2 cellular contexts compared by ENCODE assay signal in the genomic region with DNA sequence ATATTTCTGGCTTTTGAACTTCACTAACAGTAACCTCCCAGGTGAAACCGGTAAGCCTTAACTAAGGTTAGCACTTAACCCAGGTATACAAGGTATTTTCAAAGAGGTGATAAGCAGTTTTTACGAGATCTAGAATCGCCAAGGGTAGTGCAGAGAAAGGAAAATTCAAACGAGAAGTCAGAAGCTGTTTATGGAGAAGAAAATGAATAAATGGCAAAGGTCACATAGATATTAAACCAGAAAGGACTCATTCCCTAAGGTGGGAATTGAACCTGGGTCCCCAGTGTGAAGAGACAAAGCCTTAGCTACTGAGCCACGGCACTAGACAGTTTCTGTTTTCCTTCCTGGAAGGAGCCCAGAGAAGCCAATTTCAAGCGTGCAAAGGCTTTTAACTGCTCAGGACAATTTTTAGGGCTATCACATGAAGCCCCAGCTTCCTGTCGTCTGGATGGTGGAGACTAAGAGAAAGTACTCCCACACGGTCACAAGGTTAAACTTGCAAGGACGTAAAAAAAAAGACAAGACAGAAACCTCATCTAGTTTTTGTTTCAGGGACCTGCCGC.
TF ChIP-seq lines count a peak whose summit lies in the region.

No MANE protein-coding gene starts in this region.

TF ChIP-seq in H1, 55 proteins besides CTCF, POLR2A, EP300 and RAD21:
- TF ChIP-seq TBP (IDR thresholded peaks at IDR 0.05; ENCODE audit: low read depth, low read length) = peak; percentile 93
- TF ChIP-seq POLR2AphosphoS5 (IDR thresholded peaks at IDR 0.05; ENCODE audit: low read depth, low read length) = no peak
- TF ChIP-seq SP1 (IDR thresholded peaks at IDR 0.05; ENCODE audit: low read depth, low read length) = no peak
- TF ChIP-seq ZNF274 (IDR thresholded peaks at IDR 0.05; ENCODE audit: borderline replicate concordance, extremely low read depth, low read length) = no peak

TF ChIP-seq in GM12891, 5 proteins besides CTCF, POLR2A, EP300 and RAD21:
- no peak for TF ChIP-seq SPI1 (IDR thresholded peaks at IDR 0.05; ENCODE audit: low read depth, low read length)
- TF ChIP-seq POLR2AphosphoS5 (IDR thresholded peaks at IDR 0.05; ENCODE audit: low read depth, low read length) = no peak
- no peak for TF ChIP-seq PAX5 (IDR thresholded peaks at IDR 0.05; ENCODE audit: insufficient read depth, low read length, severe bottlenecking)
- no peak for TF ChIP-seq POU2F2 (IDR thresholded peaks at IDR 0.05; ENCODE audit: low read depth, low read length)
- TF ChIP-seq TAF1 (IDR thresholded peaks at IDR 0.05; ENCODE audit: low read depth, low read length) = no peak
